In genomic region chr11:12827369-12827768, GRCh38 we compare ENCODE assay signal across 2 cellular contexts.
TF ChIP-seq lines count a peak whose summit lies in the region.

No MANE protein-coding gene starts in this region.

TF ChIP-seq in IMR-90, 13 proteins besides CTCF, POLR2A, EP300 and RAD21 (continued from another document):
- TF ChIP-seq CEBPB (IDR thresholded peaks at IDR 0.05; ENCODE audit: low read depth, low read length) (no peak), CHD1 (IDR thresholded peaks at IDR 0.05; ENCODE audit: low read depth, low read length) (no peak), NFE2L2 (IDR thresholded peaks at IDR 0.05; ENCODE audit: low read depth, low read length) (no peak), MXI1 (IDR thresholded peaks at IDR 0.05; ENCODE audit: borderline replicate concordance, low read depth, low read length) (no peak), MAFK (IDR thresholded peaks at IDR 0.05; ENCODE audit: low read depth, low read length) (no peak), ELK1 (IDR thresholded peaks at IDR 0.05; ENCODE audit: borderline replicate concordance, low read depth, low read length) (no peak), USF2 (IDR thresholded peaks at IDR 0.05; ENCODE audit: low read depth, low read length) (no peak)

TF ChIP-seq in HepG2, 621 proteins besides CTCF, POLR2A, EP300 and RAD21 (continued from another document):
- no peak for TF ChIP-seq AHDC1 (CRISPR knock-in tag; IDR thresholded peaks at IDR 0.05; ENCODE audit: borderline replicate concordance)
- TF ChIP-seq SOX13 (IDR thresholded peaks at IDR 0.05): no peak
- no peak for TF ChIP-seq SOX13 (CRISPR knock-in tag; conservative IDR thresholded peaks at IDR 0.05 in 1 of 2, IDR thresholded peaks at IDR 0.05 in 1 of 2)
- TF ChIP-seq MTA3 (CRISPR knock-in tag; IDR thresholded peaks at IDR 0.05): no peak
